In the genomic region with DNA sequence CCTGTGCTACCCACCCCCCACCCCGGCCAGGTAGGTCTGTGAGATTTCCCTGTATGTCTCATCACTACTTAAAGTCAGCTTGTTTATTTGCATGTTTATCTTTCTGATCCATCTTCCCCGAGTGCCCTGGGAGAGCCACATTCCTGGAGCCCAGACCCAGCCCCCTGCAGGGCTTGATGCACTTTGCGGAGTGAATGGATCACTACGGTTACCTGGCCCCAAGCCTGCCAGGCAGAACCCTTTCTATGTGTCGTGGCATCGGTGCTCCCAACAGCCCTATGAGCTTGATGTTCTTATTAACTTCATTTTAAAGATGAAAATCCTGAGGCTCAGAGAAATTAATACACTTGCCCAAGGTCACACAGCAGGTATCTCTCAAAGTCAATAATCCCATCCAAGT, we compare ENCODE assay signal across 12 cellular contexts. TPM values are rescaled to one million over a fixed set of nuclear protein-coding genes. Genes with fewer than 3 reads are reported as not detected.
DNase-seq lines count a peak whose midpoint lies in the region; ATAC-seq and TF ChIP-seq lines count a peak whose summit lies in the region.
"Had no signal": no experiment of that assay in that cellular context is flagged by ENCODE, and none has a peak within 500 bp of the region (broad histone marks: within the 10 kb centered on the region; RNA-seq: fewer than 3 reads in every experiment).

No MANE protein-coding gene starts in this region.

- H3K9me2 ChIP-seq in DOHH2 (replicated peaks; ENCODE audit: control insufficient read depth, low read length): no peaks in the 10 kb centered on the region

- TF ChIP-seq POLR2A in IMR-90 (IDR thresholded peaks at IDR 0.05; ENCODE audit: low read depth, low read length): no peak

- no peaks in the 10 kb centered on the region for H3K79me2 ChIP-seq in DOHH2 (ENCODE audit: control insufficient read depth, low read length)

- no peak overlapping the region for H3K9ac ChIP-seq in IMR-90 (ENCODE audit: low read depth, low read length)

- H3K36me3 ChIP-seq in DOHH2 (ENCODE audit: control insufficient read depth, low read length) (peaks cover 7% of the 10 kb centered on the region), IMR-90 (ENCODE audit: control insufficient read depth, insufficient read depth, low read length) (no peaks in the 10 kb centered on the region)
- H3K36me3 ChIP-seq: heart right ventricle, WERI-Rb-1 had no signal

- CTCF ChIA-PET in IMR-90 (lab: Yijun Ruan, JAX): no interaction called here

- intact Hi-C loops in IMR-90 (cut with micrococcal nuclease): no loop called here

- no peak for TF ChIP-seq RAD21 in IMR-90 (IDR thresholded peaks at IDR 0.05; ENCODE audit: low read length)

- H3K4me3 ChIP-seq in DOHH2 (ENCODE audit: low read length) (peak overlapping the region; percentile 60), IMR-90 (ENCODE audit: insufficient read depth, low read depth, low read length) (no peak overlapping the region)
- H3K4me3 ChIP-seq: heart right ventricle had no signal

- no peaks in the 10 kb centered on the region for H3K27me3 ChIP-seq in DOHH2 (ENCODE audit: control insufficient read depth, low read length)
- peaks cover 23% of the 10 kb centered on the region for H3K27me3 ChIP-seq in IMR-90 (ENCODE audit: control insufficient read depth, insufficient read depth, low read length)

- H3K27me3 Mint-ChIP-seq in activated T-helper 17 cell treated with anti-CD3 and anti-CD28 coated beads, Interleukin-2, amount 50 U/mL, for 72 hours: no peaks in the 10 kb centered on the region
- H3K27me3 Mint-ChIP-seq in nephron (ENCODE audit: low read depth): peaks cover 15% of the 10 kb centered on the region

- no peak overlapping the region for H2AK9ac ChIP-seq in IMR-90 (replicated peaks; ENCODE audit: low read depth, low read length, poor library complexity)

- H2BK15ac ChIP-seq in IMR-90 (ENCODE audit: low read depth, low read length): no peak overlapping the region

- POLR2A ChIA-PET in IMR-90 (lab: Charles Lee; ENCODE audit: unreplicated experiment): no interaction called here

- H3K9me3 ChIP-seq in DOHH2 (ENCODE audit: control insufficient read depth, insufficient read depth, low read length) (peaks cover 10% of the 10 kb centered on the region), IMR-90 (ENCODE audit: control insufficient read depth, insufficient read depth, low read length) (no peaks in the 10 kb centered on the region)
- H3K9me3 ChIP-seq: heart right ventricle had no signal

- H3K4me1 ChIP-seq in DOHH2 (ENCODE audit: control insufficient read depth, low read length): peaks cover 89% of the 10 kb centered on the region
- peaks cover 5% of the 10 kb centered on the region for H3K4me1 ChIP-seq in IMR-90 (ENCODE audit: control insufficient read depth, insufficient read depth, low read length)

- H3K56ac ChIP-seq in IMR-90 (ENCODE audit: extremely low read depth, insufficient read depth, low read length): no peak overlapping the region

- peak overlapping the region; percentile 78 for H3K4me2 ChIP-seq in DOHH2 (ENCODE audit: low read length)
- no peak overlapping the region for H3K4me2 ChIP-seq in IMR-90 (ENCODE audit: low read depth, low read length)

- no CpG with 5 or more reads among the region's 6 CpGs for WGBS in IMR-90 (ENCODE audit: extremely low coverage in 2 of 2, insufficient read length in 1 of 2), 2 experiments

- H3K27ac ChIP-seq in DOHH2 (ENCODE audit: low read depth, low read length): peak overlapping the region; percentile 86
- H3K27ac ChIP-seq in IMR-90 (ENCODE audit: insufficient read depth, low read length): no peak overlapping the region
- H3K27ac ChIP-seq: heart right ventricle, WERI-Rb-1 had no signal

- no peak overlapping the region for H2AK5ac ChIP-seq in IMR-90 (ENCODE audit: low read depth, low read length)

- H4K5ac ChIP-seq in IMR-90 (ENCODE audit: low read depth, low read length): no peak overlapping the region

- no peaks in the 10 kb centered on the region for H4K20me1 ChIP-seq in DOHH2 (ENCODE audit: control insufficient read depth, insufficient read depth, low read depth, low read length)
- no peaks in the 10 kb centered on the region for H4K20me1 ChIP-seq in IMR-90 (ENCODE audit: insufficient read depth, low read length)

- no peak overlapping the region for H2BK120ac ChIP-seq in IMR-90 (ENCODE audit: low read depth, low read length)

- no TSS peak for BruUV-seq in IMR-90 (replicated peaks; lab: Mats Ljungman, UMichigan)

- H4K8ac ChIP-seq in IMR-90 (ENCODE audit: low read depth in 2 of 2, low read length in 2 of 2): no peak overlapping the region; a peak in 1 of 4 replicates

- no peak overlapping the region for H3K4ac ChIP-seq in IMR-90 (ENCODE audit: low read depth, low read length)

- no peak overlapping the region for H3K27ac Mint-ChIP-seq in activated T-helper 17 cell treated with anti-CD3 and anti-CD28 coated beads, Interleukin-2, amount 50 U/mL, for 72 hours
- peak overlapping the region in 2 of 3 experiments; percentile 79 to 89 for H3K27ac Mint-ChIP-seq in nephron
- H3K27ac Mint-ChIP-seq: activated T-cell treated with anti-CD3 and anti-CD28 coated beads, Interleukin-2, amount 50 U/mL, for 72 hours had no signal

- dilution Hi-C loops in IMR-90 (cut with HindIII; ENCODE audit: low sequenced_read_pairs, unreplicated experiment): no loop called here

- H3K36me3 Mint-ChIP-seq in activated T-helper 17 cell treated with anti-CD3 and anti-CD28 coated beads, Interleukin-2, amount 50 U/mL, for 72 hours (ENCODE audit: low read depth): peaks cover 3% of the 10 kb centered on the region
- no peaks in the 10 kb centered on the region for H3K36me3 Mint-ChIP-seq in nephron (ENCODE audit: low read depth)

- ATAC-seq in IMR-90 (ENCODE audit: low read depth) (no peak), GM18511 (IDR thresholded peaks at IDR 0.05; ENCODE audit: unreplicated experiment) (no peak)
- ATAC-seq in activated T-helper 17 cell treated with anti-CD3 and anti-CD28 coated beads, Interleukin-2, amount 50 U/mL, for 72 hours (replicated peaks): no peak
- ATAC-seq: activated T-cell treated with anti-CD3 and anti-CD28 coated beads, Interleukin-2, amount 50 U/mL, for 72 hours; heart right ventricle had no signal

- H3K9me3 Mint-ChIP-seq in activated T-helper 17 cell treated with anti-CD3 and anti-CD28 coated beads, Interleukin-2, amount 50 U/mL, for 72 hours: no peaks in the 10 kb centered on the region
- H3K9me3 Mint-ChIP-seq in nephron: no peaks in the 10 kb centered on the region
- H3K9me3 Mint-ChIP-seq: activated T-cell treated with anti-CD3 and anti-CD28 coated beads, Interleukin-2, amount 50 U/mL, for 72 hours had no signal

- H2BK5ac ChIP-seq in IMR-90 (ENCODE audit: low read depth, low read length, poor library complexity, severe bottlenecking): no peak overlapping the region

- H3K4me1 Mint-ChIP-seq in activated T-helper 17 cell treated with anti-CD3 and anti-CD28 coated beads, Interleukin-2, amount 50 U/mL, for 72 hours: peaks cover 3% of the 10 kb centered on the region
- H3K4me1 Mint-ChIP-seq in nephron: peaks cover 22% of the 10 kb centered on the region

- no peak overlapping the region; the same call in 1 of the 2 replicates for H2BK20ac ChIP-seq in IMR-90 (ENCODE audit: low read depth, low read length)

- peak overlapping the region; percentile 20 for H3K4me3 Mint-ChIP-seq in activated T-helper 17 cell treated with anti-CD3 and anti-CD28 coated beads, Interleukin-2, amount 50 U/mL, for 72 hours
- H3K4me3 Mint-ChIP-seq in nephron: no peak overlapping the region
- H3K4me3 Mint-ChIP-seq: activated T-cell treated with anti-CD3 and anti-CD28 coated beads, Interleukin-2, amount 50 U/mL, for 72 hours had no signal

- H3K9me1 ChIP-seq in IMR-90 (ENCODE audit: insufficient read depth, low read length): no peaks in the 10 kb centered on the region

- H3K14ac ChIP-seq in IMR-90 (replicated peaks; ENCODE audit: low read depth, low read length): no peak overlapping the region

- DNase-seq in IMR-90 (peak; percentile 13), cerebellar nuclear complex (lab: John Stamatoyannopoulos, UW) (no peak), HT-29 (ENCODE audit: low spot score) (no peak)
- DNase-seq: activated T-cell treated with anti-CD3 and anti-CD28 coated beads, Interleukin-2, amount 50 U/mL, for 72 hours; heart right ventricle; midbrain; NCI-H1930; WERI-Rb-1 had no signal

- H3K23ac ChIP-seq in IMR-90 (ENCODE audit: low read depth, low read length): no peak overlapping the region

- H4K91ac ChIP-seq in IMR-90 (ENCODE audit: insufficient read depth, low read depth, low read length): no peak overlapping the region

- peaks cover 5% of the 10 kb centered on the region; the same call in 1 of the 2 replicates for H3F3A ChIP-seq in DOHH2 (ENCODE audit: control insufficient read depth, insufficient read depth)

- in situ Hi-C loops in IMR-90 (cut with MboI; ENCODE audit: low sequenced_read_pairs): no loop called here

- no peaks in the 10 kb centered on the region for H3K79me1 ChIP-seq in IMR-90 (ENCODE audit: low read depth in 1 of 2, low read length in 2 of 2)

- H3K18ac ChIP-seq in IMR-90 (ENCODE audit: low read depth, low read length): no peak overlapping the region

- TF ChIP-seq CTCF in DOHH2 (IDR thresholded peaks at IDR 0.05; ENCODE audit: low read depth, low read length, poor library complexity, severe bottlenecking) (no peak), IMR-90 (conservative IDR thresholded peaks at IDR 0.05; ENCODE audit: low read depth, low read length) (no peak), nephron (IDR thresholded peaks at IDR 0.05; ENCODE audit: unreplicated experiment in 3 of 3) (no peak)

- peak overlapping the region; percentile 82 for H2AFZ ChIP-seq in IMR-90 (replicated peaks; ENCODE audit: low read length, poor library complexity)

TF ChIP-seq in IMR-90, 13 proteins besides CTCF, POLR2A, EP300 and RAD21 (continues in another document):
- no peak for TF ChIP-seq RFX5 (IDR thresholded peaks at IDR 0.05; ENCODE audit: low read depth, low read length)
- no peak for TF ChIP-seq USF2 (IDR thresholded peaks at IDR 0.05; ENCODE audit: low read depth, low read length)

RNA-seq across cellular contexts. Expression of gene SLCO4A1, which starts 13.6 kb away (rescaled TPM):
- total RNA-seq in IMR-90 (2012; rRNA removed): 0.56 and 0.72 TPM in 2 replicates
- polyA plus RNA-seq in IMR-90 (2012; rRNA removed): 1.1 and 1.5 TPM in 2 replicates
- polyA plus RNA-seq in IMR-90 (2012; cell fraction: cytosol; rRNA removed): 1.1 TPM in 2 replicates
- 2.1 and 5.3 TPM in 2 replicates for polyA plus RNA-seq in IMR-90 (2012; cell fraction: nucleus; rRNA removed; ENCODE audit: low replicate concordance)
- 10 to 100 TPM; 41.1 to 53.6 TPM for total RNA-seq in activated T-helper 17 cell treated with anti-CD3 and anti-CD28 coated beads, Interleukin-2, amount 50 U/mL, for 72 hours
- total RNA-seq in HT-29 (2014; rRNA removed; shearing (Covaris generic)): 78.8 and 83.4 TPM in 2 replicates

Comparison
In these comparisons a context has a peak if more than half of its experiments do, and no peak if none do; other contexts are left out.
1. RNA of gene SLCO4A1, which starts 13.6 kb away (total RNA-seq): 78.8 to 83.4 TPM in HT-29 and 41.1 to 53.6 TPM in activated T-helper 17 cell treated with anti-CD3 and anti-CD28 coated beads, Interleukin-2, amount 50 U/mL, for 72 hours; 0.56 to 0.72 TPM in IMR-90; every median in the first group is over 10 times any median in the second.